ENCODE assay signal across 34 cellular contexts in the genomic region with DNA sequence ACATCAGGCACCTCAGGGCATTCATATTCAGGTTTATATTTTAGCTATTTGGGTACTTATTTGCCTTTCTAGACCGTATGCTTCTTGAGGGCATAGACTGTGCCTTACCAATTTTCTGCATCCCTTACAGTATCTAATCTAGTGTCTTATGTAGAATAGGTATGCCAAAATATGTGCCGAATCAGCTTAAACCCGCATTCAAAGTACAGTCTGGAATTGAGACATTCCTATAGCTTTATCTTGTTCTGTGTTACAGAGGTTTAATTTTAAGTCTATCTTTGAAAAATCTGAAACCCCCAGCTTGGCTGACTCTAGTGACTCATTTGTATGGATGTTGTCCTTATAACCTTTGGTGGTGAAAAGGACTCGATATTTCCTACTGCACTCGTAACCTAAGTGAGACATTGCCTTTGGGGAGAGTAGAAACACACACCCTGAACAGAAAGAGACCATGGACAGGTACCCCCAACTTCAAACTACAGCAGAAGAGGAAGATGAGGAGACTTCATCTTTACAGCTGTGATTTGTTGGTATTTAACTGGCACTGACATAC. TPM values are rescaled to one million over a fixed set of nuclear protein-coding genes. Genes with fewer than 3 reads are reported as not detected.
DNase-seq lines count a peak whose midpoint lies in the region; ATAC-seq, FAIRE-seq and TF ChIP-seq lines count a peak whose summit lies in the region.
"Had no signal": no experiment of that assay in that cellular context is flagged by ENCODE, and none has a peak within 500 bp of the region (broad histone marks: within the 10 kb centered on the region; RNA-seq: fewer than 3 reads in every experiment).

No MANE protein-coding gene starts in this region.

- H3K4me3 ChIP-seq in astrocyte (ENCODE audit: insufficient read depth, low read depth, low read length), result no peak overlapping the region
- H3K4me3 ChIP-seq in HAP-1, result no peak overlapping the region
- H3K4me3 ChIP-seq: GM23338, suprapubic skin, upper lobe of right lung had no signal

- no peak overlapping the region for H3K27ac ChIP-seq in astrocyte (ENCODE audit: low read depth, low read length)
- H3K27ac ChIP-seq: HL-60, suprapubic skin, upper lobe of right lung had no signal

- no peak for ATAC-seq in HG02852 (IDR thresholded peaks at IDR 0.05; ENCODE audit: unreplicated experiment)
- ATAC-seq: GM23338, upper lobe of right lung, WTC11 had no signal

- H2AFZ ChIP-seq in astrocyte (ENCODE audit: low read depth, low read length), result no peak overlapping the region
- H2AFZ ChIP-seq: GM23338 had no signal

- peaks cover 6% of the 10 kb centered on the region for H3K36me3 Mint-ChIP-seq in astrocyte (ENCODE audit: low read depth, unreplicated experiment)
- peaks cover 5% of the 10 kb centered on the region for H3K36me3 Mint-ChIP-seq in mesothelial cell of epicardium
- H3K36me3 Mint-ChIP-seq: WTC11 had no signal

- no peaks in the 10 kb centered on the region for H4K20me1 ChIP-seq in astrocyte (ENCODE audit: insufficient read depth, low read length)

- no peak overlapping the region for H3K27ac Mint-ChIP-seq in astrocyte (ENCODE audit: unreplicated experiment)
- H3K27ac Mint-ChIP-seq in mesothelial cell of epicardium, result no peak overlapping the region
- H3K27ac Mint-ChIP-seq: activated CD4-positive, alpha-beta T cell treated with anti-CD3 and anti-CD28 coated beads, Interleukin-2, amount 10 ng/mL, durations not matched to agents 7 days and 5 days; CD4-positive, alpha-beta T cell; dendritic cell treated with granulocyte-macrophage colony-stimulating factor and Interleukin-4, amounts not matched to agents 40 ng/mL and 50 ng/mL, for 4 days; GM23338; nephron progenitor cell; WTC11 had no signal

- no peak overlapping the region for H3K4me3 Mint-ChIP-seq in astrocyte (ENCODE audit: unreplicated experiment)
- no peak overlapping the region for H3K4me3 Mint-ChIP-seq in mesothelial cell of epicardium
- H3K4me3 Mint-ChIP-seq: activated CD4-positive, alpha-beta T cell treated with anti-CD3 and anti-CD28 coated beads, Interleukin-2, amount 10 ng/mL, durations not matched to agents 7 days and 5 days; CD4-positive, alpha-beta T cell; central memory CD8-positive, alpha-beta T cell; dendritic cell treated with granulocyte-macrophage colony-stimulating factor and Interleukin-4, amounts not matched to agents 40 ng/mL and 50 ng/mL, for 4 days; GM23338; nephron progenitor cell; WTC11 had no signal

- H3K36me3 ChIP-seq in astrocyte (ENCODE audit: insufficient read depth, low read length) (no peaks in the 10 kb centered on the region), HAP-1 (replicated peaks) (no peaks in the 10 kb centered on the region)

- H3K9me3 Mint-ChIP-seq in astrocyte (ENCODE audit: unreplicated experiment), result no peaks in the 10 kb centered on the region
- H3K9me3 Mint-ChIP-seq in mesothelial cell of epicardium, result no peaks in the 10 kb centered on the region
- H3K9me3 Mint-ChIP-seq: activated CD4-positive, alpha-beta T cell treated with anti-CD3 and anti-CD28 coated beads, Interleukin-2, amount 10 ng/mL, durations not matched to agents 7 days and 5 days; CD4-positive, alpha-beta T cell; central memory CD8-positive, alpha-beta T cell; dendritic cell treated with granulocyte-macrophage colony-stimulating factor and Interleukin-4, amounts not matched to agents 40 ng/mL and 50 ng/mL, for 4 days; GM23338; nephron progenitor cell; WTC11 had no signal

- H3K4me1 Mint-ChIP-seq in astrocyte (ENCODE audit: low read depth, unreplicated experiment) (peaks cover 7% of the 10 kb centered on the region), mesothelial cell of epicardium (no peaks in the 10 kb centered on the region)
- H3K4me1 Mint-ChIP-seq: activated CD4-positive, alpha-beta T cell treated with anti-CD3 and anti-CD28 coated beads, Interleukin-2, amount 10 ng/mL, durations not matched to agents 7 days and 5 days; central memory CD8-positive, alpha-beta T cell; nephron progenitor cell; WTC11 had no signal

- no peak for FAIRE-seq in astrocyte (lab: Jason Lieb, UNC)
- FAIRE-seq: A204.1, D721Med, small intestine had no signal

- H3K79me2 ChIP-seq in astrocyte (ENCODE audit: insufficient read depth, low read length), result no peaks in the 10 kb centered on the region

- TF ChIP-seq CTCF in astrocyte (IDR thresholded peaks at IDR 0.05; ENCODE audit: insufficient read depth, low read depth, low read length), result no peak
- no peak for TF ChIP-seq CTCF in mesothelial cell of epicardium (IDR thresholded peaks at IDR 0.05; ENCODE audit: unreplicated experiment)

- no peak overlapping the region for H3K9ac ChIP-seq in astrocyte (ENCODE audit: low read length)

- H3K4me1 ChIP-seq in astrocyte (ENCODE audit: insufficient read depth, low read length) (no peaks in the 10 kb centered on the region), HAP-1 (peaks cover 8% of the 10 kb centered on the region)
- H3K4me1 ChIP-seq: suprapubic skin, upper lobe of right lung had no signal

- H3K9me3 ChIP-seq in astrocyte (ENCODE audit: insufficient read depth, low read depth, low read length) (no peaks in the 10 kb centered on the region), HAP-1 (no peaks in the 10 kb centered on the region)
- H3K9me3 ChIP-seq: suprapubic skin, upper lobe of right lung had no signal

- H3K27me3 ChIP-seq in astrocyte (ENCODE audit: insufficient read depth, low read length) (no peaks in the 10 kb centered on the region), HAP-1 (ENCODE audit: low read depth) (no peaks in the 10 kb centered on the region)
- H3K27me3 ChIP-seq: suprapubic skin, upper lobe of right lung had no signal

- DNase-seq in A172 (ENCODE audit: low spot score) (peak; percentile 8), HT1080 (ENCODE audit: low read depth) (peak; percentile 4), astrocyte (ENCODE audit: low read depth) (peak; percentile 6), myocyte (ENCODE audit: low read depth) (peak; percentile 14), mesothelial cell of epicardium (ENCODE audit: low spot score in 2 of 2, unreplicated experiment in 2 of 2) (no peak), NCI-H1092 treated with DMSO at 0.1 percent for 48 hours (lab: John Stamatoyannopoulos, UW) (no peak), HAP-1 (ENCODE audit: low spot score in 2 of 2) (no peak)
- DNase-seq: activated CD4-positive, alpha-beta T cell treated with anti-CD3 and anti-CD28 coated beads, Interleukin-2, amount 10 ng/mL, durations not matched to agents 7 days and 5 days; activated gamma-delta T cell; activated T-cell treated with anti-CD3 and anti-CD28 coated beads, Interleukin-2, amount 50 U/mL, for 1 hour; CD4-positive, alpha-beta T cell; DND-41; foreskin melanocyte; Kasumi-1; MV-4-11; NCI-H146; NCI-H2107; NCI-H446; NCI-H82; nephron progenitor cell; small intestine; stimulated activated naive CD4-positive, alpha-beta T cell treated with Interleukin-2 at 50 U/mL for 16 hours; T-helper 9 cell; upper lobe of right lung had no signal

- no peak overlapping the region for H3K4me2 ChIP-seq in astrocyte (ENCODE audit: low read length)
- H3K4me2 ChIP-seq: GM23338 had no signal

- no peaks in the 10 kb centered on the region for H3K27me3 Mint-ChIP-seq in astrocyte (ENCODE audit: low read depth, unreplicated experiment)
- H3K27me3 Mint-ChIP-seq in mesothelial cell of epicardium (ENCODE audit: low read depth), result no peaks in the 10 kb centered on the region
- H3K27me3 Mint-ChIP-seq: activated CD4-positive, alpha-beta T cell treated with anti-CD3 and anti-CD28 coated beads, Interleukin-2, amount 10 ng/mL, durations not matched to agents 7 days and 5 days; CD4-positive, alpha-beta T cell; central memory CD8-positive, alpha-beta T cell; dendritic cell treated with granulocyte-macrophage colony-stimulating factor and Interleukin-4, amounts not matched to agents 40 ng/mL and 50 ng/mL, for 4 days had no signal

- in situ Hi-C loops in HAP-1 (cut with MboI; ENCODE audit: low sequenced_read_pairs), result no loop called here

RNA-seq across cellular contexts. Expression of gene TMOD1, which starts 27.0 kb away (rescaled TPM):
- 0.81 and 2.1 TPM in 2 replicates for total RNA-seq in A172 (2014; rRNA removed; shearing (Covaris generic))
- 0.53 and 0.58 TPM in 2 replicates for total RNA-seq in HT1080 (2014; rRNA removed; shearing (Covaris generic))
- polyA plus RNA-seq in HT1080 (2015; cell fraction: cytosol; rRNA removed), result 1.2 and 1.4 TPM in 2 replicates
- 0.74 and 1.2 TPM in 2 replicates for polyA plus RNA-seq in HT1080 (2015; cell fraction: nucleus; rRNA removed)
- 0.24 and 0.48 TPM in 2 replicates for total RNA-seq in astrocyte
- 48.8 and 60.3 TPM in 2 replicates for total RNA-seq in myocyte
- polyA plus RNA-seq in myocyte (2012), result 48.2 TPM
- total RNA-seq in mesothelial cell of epicardium, result 0.49 to 0.66 TPM (median 0.59 TPM) in 3 replicates
- total RNA-seq: osteoblast had no signal

Comparison
In these comparisons a context has a peak if more than half of its experiments do, and no peak if none do; other contexts are left out.
1. DNase-seq: peak in A172 (single experiment), HT1080 (single experiment), astrocyte (single experiment) and myocyte (single experiment); none in mesothelial cell of epicardium (0 of 2), NCI-H1092 treated with DMSO at 0.1 percent for 48 hours (single experiment) and HAP-1 (0 of 2).
2. RNA of gene TMOD1, which starts 27.0 kb away (total RNA-seq): 48.8 to 60.3 TPM in myocyte; 0.81 to 2.1 TPM in A172, 0.53 to 0.58 TPM in HT1080, 0.49 to 0.66 TPM in mesothelial cell of epicardium and 0.24 to 0.48 TPM in astrocyte; every median in the first group is over 10 times any median in the second.